21 cellular contexts compared by ENCODE assay signal in the genomic region with DNA sequence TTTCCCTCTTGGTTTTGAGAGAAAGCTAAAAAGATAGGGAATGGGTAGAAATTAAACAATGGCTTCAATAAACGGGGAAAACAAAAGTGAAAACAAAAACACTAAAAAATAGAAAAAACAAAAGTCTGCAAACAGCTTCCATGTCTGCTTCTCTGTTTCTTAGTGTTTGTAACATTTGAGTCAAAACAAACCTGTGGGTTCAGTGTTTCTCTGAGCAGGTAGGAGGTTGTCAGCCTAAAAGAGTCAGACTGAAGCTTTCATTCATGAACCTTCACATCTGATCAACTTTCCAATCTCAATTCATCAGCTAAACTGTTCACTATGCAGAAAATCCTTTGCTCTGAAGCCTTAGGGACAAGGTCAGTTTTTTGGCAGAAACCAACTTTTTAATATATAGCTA.
"Had no signal": no experiment of that assay in that cellular context is flagged by ENCODE, and none has a peak within 500 bp of the region (broad histone marks: within the 10 kb centered on the region; RNA-seq: fewer than 3 reads in every experiment).

No MANE protein-coding gene starts in this region.

- H3K36me3 ChIP-seq: ascending aorta, colonic mucosa, lower lobe of right lung, neutrophil, sigmoid colon, upper lobe of left lung had no signal

- H3K36me3 Mint-ChIP-seq: activated naive CD4-positive, alpha-beta T cell treated with anti-CD3 and anti-CD28 coated beads, Interleukin-2, amount 50 U/mL, for 24 hours; mesothelial cell of epicardium; natural killer cell treated with Interleukin-12 subunit alpha and Interleukin-12 subunit beta and Interleukin-15 and Interleukin-18, amount 100 ng/mL, for 72 hours; stimulated activated memory B cell treated with anti-CD40 and anti-IgM and Interleukin-4, amounts not matched to agents 10 μg/mL and 1 μg/mL and 100 μg/mL, for 72 hours had no signal

- ATAC-seq: foreskin keratinocyte; lower lobe of right lung; natural killer cell treated with Interleukin-12 subunit alpha and Interleukin-12 subunit beta and Interleukin-15 and Interleukin-18, amount 100 ng/mL, for 72 hours; stimulated activated memory B cell treated with anti-CD40 and anti-IgM and Interleukin-4, amounts not matched to agents 10 μg/mL and 1 μg/mL and 100 μg/mL, for 72 hours had no signal

- H2AFZ ChIP-seq: parathyroid adenoma had no signal

- H3K9me3 Mint-ChIP-seq: activated naive CD4-positive, alpha-beta T cell treated with anti-CD3 and anti-CD28 coated beads, Interleukin-2, amount 50 U/mL, for 24 hours; mesothelial cell of epicardium had no signal

- H3K4me3 ChIP-seq: ascending aorta, colonic mucosa, lower lobe of right lung, sigmoid colon, testis, upper lobe of left lung had no signal

- H3K27ac ChIP-seq: ascending aorta, colonic mucosa, foreskin keratinocyte, lower lobe of right lung, neutrophil, parathyroid adenoma, sigmoid colon, testis, upper lobe of left lung, VCaP had no signal

- H3K9me3 ChIP-seq: ascending aorta, colonic mucosa, lower lobe of right lung, neutrophil, sigmoid colon, testis, upper lobe of left lung had no signal

- H3K27me3 ChIP-seq: ascending aorta, colonic mucosa, foreskin keratinocyte, neutrophil, sigmoid colon, testis, upper lobe of left lung had no signal

- H3K27ac Mint-ChIP-seq: activated naive CD4-positive, alpha-beta T cell treated with anti-CD3 and anti-CD28 coated beads, Interleukin-2, amount 50 U/mL, for 24 hours; mesothelial cell of epicardium; natural killer cell treated with Interleukin-12 subunit alpha and Interleukin-12 subunit beta and Interleukin-15 and Interleukin-18, amount 100 ng/mL, for 72 hours; stimulated activated memory B cell treated with anti-CD40 and anti-IgM and Interleukin-4, amounts not matched to agents 10 μg/mL and 1 μg/mL and 100 μg/mL, for 72 hours had no signal

- H3K4me1 ChIP-seq: ascending aorta, colonic mucosa, foreskin keratinocyte, lower lobe of right lung, parathyroid adenoma, sigmoid colon, testis, upper lobe of left lung had no signal

- H3K9ac ChIP-seq: parathyroid adenoma had no signal

- H3K79me2 ChIP-seq: parathyroid adenoma had no signal

- H3K4me3 Mint-ChIP-seq: activated naive CD4-positive, alpha-beta T cell treated with anti-CD3 and anti-CD28 coated beads, Interleukin-2, amount 50 U/mL, for 24 hours; central memory CD8-positive, alpha-beta T cell; mesothelial cell of epicardium; natural killer cell treated with Interleukin-12 subunit alpha and Interleukin-12 subunit beta and Interleukin-15 and Interleukin-18, amount 100 ng/mL, for 72 hours; stimulated activated memory B cell treated with anti-CD40 and anti-IgM and Interleukin-4, amounts not matched to agents 10 μg/mL and 1 μg/mL and 100 μg/mL, for 72 hours had no signal

- H3K27me3 Mint-ChIP-seq: activated naive CD4-positive, alpha-beta T cell treated with anti-CD3 and anti-CD28 coated beads, Interleukin-2, amount 50 U/mL, for 24 hours; central memory CD8-positive, alpha-beta T cell; natural killer cell treated with Interleukin-12 subunit alpha and Interleukin-12 subunit beta and Interleukin-15 and Interleukin-18, amount 100 ng/mL, for 72 hours; stimulated activated memory B cell treated with anti-CD40 and anti-IgM and Interleukin-4, amounts not matched to agents 10 μg/mL and 1 μg/mL and 100 μg/mL, for 72 hours had no signal

- DNase-seq: activated CD4-positive, CD25-positive, alpha-beta regulatory T cell treated with anti-CD3 and anti-CD28 coated beads, Interleukin-2, amount 50 U/mL, for 72 hours; activated CD8-positive, alpha-beta memory T cell treated with anti-CD3 and anti-CD28 coated beads for 24 hours; activated CD8-positive, alpha-beta memory T cell treated with anti-CD3 and anti-CD28 coated beads, Interleukin-2, amount 50 U/mL, for 48 hours; activated effector memory CD4-positive, alpha-beta T cell treated with anti-CD3 and anti-CD28 coated beads, Interleukin-2, amount 50 U/mL, for 16 hours; activated T-cell treated with anti-CD3 and anti-CD28 coated beads, Interleukin-2, amount 50 U/mL, for 48 hours; colonic mucosa; foreskin keratinocyte; lower lobe of right lung; sigmoid colon; stimulated activated CD4-positive, alpha-beta T cell treated with anti-CD3 and anti-CD28 coated beads, Interleukin-4, amount 100 ng/mL, for 4 hours; testis; upper lobe of left lung had no signal

- H3K4me1 Mint-ChIP-seq: activated naive CD4-positive, alpha-beta T cell treated with anti-CD3 and anti-CD28 coated beads, Interleukin-2, amount 50 U/mL, for 24 hours; central memory CD8-positive, alpha-beta T cell; mesothelial cell of epicardium; stimulated activated memory B cell treated with anti-CD40 and anti-IgM and Interleukin-4, amounts not matched to agents 10 μg/mL and 1 μg/mL and 100 μg/mL, for 72 hours had no signal
